8 cellular contexts compared by ENCODE assay signal in the genomic region with DNA sequence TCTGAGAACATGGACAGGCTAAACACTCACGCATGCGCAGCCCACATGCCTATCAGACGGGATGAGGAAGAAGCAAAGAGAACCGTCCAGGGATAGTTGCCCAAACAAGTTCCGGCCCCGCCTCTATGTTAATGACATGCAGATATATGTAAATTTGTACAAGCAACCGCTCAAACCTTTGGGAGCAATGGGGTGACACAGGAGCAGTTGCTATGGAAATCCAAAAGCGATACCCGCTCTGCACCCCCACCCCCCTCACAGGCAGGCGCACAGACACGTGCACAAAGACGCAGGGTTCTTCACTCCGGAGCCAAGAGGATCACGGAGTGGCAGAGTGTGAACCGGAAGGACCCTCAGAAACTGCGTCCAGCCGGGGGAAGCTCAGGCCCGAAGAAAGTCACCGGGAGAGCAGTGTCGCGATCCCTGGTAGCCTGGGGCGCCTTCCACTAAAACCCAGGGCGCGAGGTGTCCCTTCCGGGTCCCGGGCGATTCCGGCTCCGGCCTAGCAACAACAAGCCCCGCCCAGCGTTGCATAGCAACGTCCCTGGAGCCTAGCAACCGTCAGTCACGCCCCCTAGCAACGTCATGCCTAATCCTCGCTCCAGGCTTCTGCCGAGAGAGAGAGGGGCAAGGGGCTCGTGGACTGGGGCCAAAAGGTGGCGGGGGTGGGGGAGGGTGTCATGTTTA. TPM values are rescaled to one million over a fixed set of nuclear protein-coding genes. Genes with fewer than 3 reads are reported as not detected.
DNase-seq lines count a peak whose midpoint lies in the region; ATAC-seq and TF ChIP-seq lines count a peak whose summit lies in the region.

No MANE protein-coding gene starts in this region.

- H3K27me3 ChIP-seq in BLaER1 (no peaks in the 10 kb centered on the region), OCI-LY3 (ENCODE audit: low read depth, low read length) (no peaks in the 10 kb centered on the region; the same call in 1 of the 2 replicates)

- ATAC-seq in GM19328 (IDR thresholded peaks at IDR 0.05; ENCODE audit: unreplicated experiment) (peak; percentile 76), HG03565 (IDR thresholded peaks at IDR 0.05; ENCODE audit: unreplicated experiment) (peak; percentile 39), mucosa of descending colon (peak; percentile 92)

- no peaks in the 10 kb centered on the region for H3K79me2 ChIP-seq in OCI-LY3 (ENCODE audit: low read length)

- DNase-seq in activated T-cell treated with anti-CD3 and anti-CD28 coated beads for 24 hours (ENCODE audit: low read depth) (peak; percentile 90), epithelial cell of prostate (ENCODE audit: low read depth, low spot score) (peak; percentile 48), mucosa of descending colon (peak; percentile 96 to 98 (median 98))
- DNase-seq in stimulated activated CD8-positive, alpha-beta memory T cell treated with anti-CD3 and anti-CD28 coated beads, Interleukin-2, amount 100 ng/mL, for 48 hours (ENCODE audit: low read depth in 2 of 2) = peak; percentile 90 to 92

- H3K36me3 ChIP-seq in BLaER1 (no peaks in the 10 kb centered on the region), OCI-LY3 (replicated peaks; ENCODE audit: low read depth, low read length) (no peaks in the 10 kb centered on the region), mucosa of descending colon (ENCODE audit: low read depth) (no peaks in the 10 kb centered on the region)

- H3K27ac ChIP-seq in BLaER1 = peak overlapping the region; percentile 78
- H3K27ac ChIP-seq in OCI-LY3 (ENCODE audit: low read length) = peak overlapping the region; percentile 73
- peak overlapping the region; percentile 75 for H3K27ac ChIP-seq in epithelial cell of prostate

- H2AFZ ChIP-seq in OCI-LY3 (ENCODE audit: low read depth, low read length) = peak overlapping the region; percentile 82; the same call in 1 of the 2 replicates

- H4K20me1 ChIP-seq in BLaER1 = no peaks in the 10 kb centered on the region
- H4K20me1 ChIP-seq in OCI-LY3 (ENCODE audit: insufficient read depth, low read length) = no peaks in the 10 kb centered on the region

- peak overlapping the region; percentile 75 for H3K4me3 ChIP-seq in BLaER1
- H3K4me3 ChIP-seq in OCI-LY3 (ENCODE audit: low read length) = peak overlapping the region; percentile 92
- no peak overlapping the region for H3K4me3 ChIP-seq in mucosa of descending colon

- intact Hi-C loops in mucosa of descending colon (cut with DNase I, micrococcal nuclease) = loop anchor here (5.0 kb wide), 2 partner anchors 121 to 126 kb away; no protein-coding TSS in a partner anchor

- TF ChIP-seq CTCF in OCI-LY3 (IDR thresholded peaks at IDR 0.05; ENCODE audit: low read depth, low read length) (no peak), mucosa of descending colon (IDR thresholded peaks at IDR 0.05) (no peak)

- peaks cover 62% of the 10 kb centered on the region for H3K4me1 ChIP-seq in BLaER1
- H3K4me1 ChIP-seq in OCI-LY3 (ENCODE audit: low read length) = peaks cover 31% of the 10 kb centered on the region
- H3K4me1 ChIP-seq in mucosa of descending colon (ENCODE audit: low read depth) = peaks cover 3% of the 10 kb centered on the region

- H3K4me2 ChIP-seq in BLaER1 = peak overlapping the region; percentile 98
- H3K4me2 ChIP-seq in OCI-LY3 (ENCODE audit: low read length) = peak overlapping the region; percentile 85

- H3K9me3 ChIP-seq in BLaER1 (no peaks in the 10 kb centered on the region), OCI-LY3 (ENCODE audit: insufficient read depth, low read length) (no peaks in the 10 kb centered on the region), mucosa of descending colon (no peaks in the 10 kb centered on the region)

- H3K9ac ChIP-seq in BLaER1 (peak overlapping the region; percentile 73), OCI-LY3 (ENCODE audit: low read length) (peak overlapping the region; percentile 87)

RNA-seq across cellular contexts. Expression of a gene that starts 24.1 kb away (rescaled TPM):
- total RNA-seq in mucosa of descending colon = 1 to 10 TPM in 1 of 3 donors, under 1 TPM in 2; 0.55 to 3.8 (median 0.65) TPM

RNA-seq across cellular contexts. Expression of a gene that starts 27.5 kb away (rescaled TPM):
- under 1 TPM in 1 of 3 donors, not detected in 2; 0.99 TPM for total RNA-seq in mucosa of descending colon

Comparison
In these comparisons a context has a peak if more than half of its experiments do, and no peak if none do; other contexts are left out.
1. ATAC-seq: peak in every context shown above with its lines; median percentile 92 in mucosa of descending colon; 76 in GM19328; 39 in HG03565.
2. DNase-seq: peak in every context shown above with its lines; median percentile 98 in mucosa of descending colon; 91 in stimulated activated CD8-positive, alpha-beta memory T cell treated with anti-CD3 and anti-CD28 coated beads, Interleukin-2, amount 100 ng/mL, for 48 hours; 90 in activated T-cell treated with anti-CD3 and anti-CD28 coated beads for 24 hours; 48 in epithelial cell of prostate.